Comparison of ENCODE assay signal across 1 cellular context in genomic region chr1:52842643-52843310, GRCh38.
TF ChIP-seq lines count a peak whose summit lies in the region.

Gene ZYG11A, plus strand, starts transcription at chr1:52842760. Its CDS starts 124 bp downstream, at chr1:52842884.

TF ChIP-seq in K562, 482 proteins besides CTCF, POLR2A, EP300 and RAD21 (continued from another document and continues in another):
- TF ChIP-seq HOMEZ (CRISPR knock-in tag; IDR thresholded peaks at IDR 0.05) (no peak), ZNF165 (CRISPR knock-in tag; IDR thresholded peaks at IDR 0.05; ENCODE audit: borderline replicate concordance) (no peak), STAT6 (CRISPR knock-in tag; IDR thresholded peaks at IDR 0.05) (0 out of 2 replicates have a peak, but pooled peaks have one; percentile 46), HNRNPH1 (optimal IDR thresholded peaks at IDR 0.05; ENCODE audit: low read depth, low read length) (no peak), ZFP91 (CRISPR knock-in tag; IDR thresholded peaks at IDR 0.05) (no peak), NFATC3 (IDR thresholded peaks at IDR 0.05) (no peak), ZBTB26 (CRISPR knock-in tag; IDR thresholded peaks at IDR 0.05) (no peak), PTTG1 (tag; IDR thresholded peaks at IDR 0.05; ENCODE audit: low read depth) (no peak), NR1H2 (CRISPR knock-in tag; IDR thresholded peaks at IDR 0.05) (peak; percentile 81; the same call in 1 of the 2 replicates), FUS (optimal IDR thresholded peaks at IDR 0.05; ENCODE audit: low read depth, low read length) (no peak), KAT7 (CRISPR knock-in tag; IDR thresholded peaks at IDR 0.05; ENCODE audit: borderline replicate concordance) (peak; percentile 98), SAFB (IDR thresholded peaks at IDR 0.05; ENCODE audit: borderline replicate concordance, low read depth, low read length) (peak; percentile 64), EGR1 (conservative IDR thresholded peaks at IDR 0.05) (no peak), ZNF639 (CRISPR knock-in tag; conservative IDR thresholded peaks at IDR 0.05 in 1 of 2, IDR thresholded peaks at IDR 0.05 in 1 of 2) (peak in 1 of 2 experiments; percentile 73; a peak in 2 of 4 replicates), ZNF316 (IDR thresholded peaks at IDR 0.05) (no peak), THRAP3 (IDR thresholded peaks at IDR 0.05; ENCODE audit: borderline replicate concordance) (no peak), TCF7L2 (IDR thresholded peaks at IDR 0.05; ENCODE audit: low read depth, low read length) (no peak), SMAD3 (CRISPR knock-in tag; conservative IDR thresholded peaks at IDR 0.05) (no peak), CREB3L1 (IDR thresholded peaks at IDR 0.05; ENCODE audit: borderline replicate concordance, low read depth) (peak; percentile 95), GATAD2B (IDR thresholded peaks at IDR 0.05; ENCODE audit: borderline replicate concordance) (peak; percentile 60; the same call in 1 of the 2 replicates), ZBTB9 (CRISPR knock-in tag; IDR thresholded peaks at IDR 0.05) (0 out of 2 replicates have a peak, but pooled peaks have one; percentile 50), BCLAF1 (IDR thresholded peaks at IDR 0.05; ENCODE audit: borderline replicate concordance in 1 of 2, control insufficient read depth in 1 of 2, low read depth in 2 of 2, low read length in 1 of 2) (peak in 1 of 2 experiments; percentile 80; a peak in 1 of 4 replicates), ELK1 (CRISPR knock-in tag; IDR thresholded peaks at IDR 0.05) (no peak), ZKSCAN3 (CRISPR knock-in tag; IDR thresholded peaks at IDR 0.05) (no peak), DLX4 (CRISPR knock-in tag; IDR thresholded peaks at IDR 0.05) (no peak), MEF2A (IDR thresholded peaks at IDR 0.05; ENCODE audit: control insufficient read depth, low read depth, low read length) (0 out of 2 replicates have a peak, but pooled peaks have one; percentile 16), HCFC1 (IDR thresholded peaks at IDR 0.05; ENCODE audit: low read depth, low read length) (peak; percentile 45; the same call in 1 of the 2 replicates), ZNF507 (tag; conservative IDR thresholded peaks at IDR 0.05) (no peak), CREB3 (tag; conservative IDR thresholded peaks at IDR 0.05; ENCODE audit: low read depth) (0 out of 2 replicates have a peak, but pooled peaks have one; percentile 28), ZNF79 (CRISPR knock-in tag; IDR thresholded peaks at IDR 0.05; ENCODE audit: low read depth) (no peak), BRD9 (IDR thresholded peaks at IDR 0.05; ENCODE audit: low read depth, partially characterized antibody) (no peak), NRF1 (conservative IDR thresholded peaks at IDR 0.05 in 1 of 2, IDR thresholded peaks at IDR 0.05 in 1 of 2) (peak; percentile 84 to 87), GATA2 (CRISPR knock-in tag; IDR thresholded peaks at IDR 0.05) (0 out of 2 replicates have a peak, but pooled peaks have one; percentile 5), DDX20 (tag; IDR thresholded peaks at IDR 0.05; ENCODE audit: low read depth) (no peak), TBP (optimal IDR thresholded peaks at IDR 0.05; ENCODE audit: low read depth, low read length) (peak; percentile 79), PYGO2 (tag; IDR thresholded peaks at IDR 0.05) (no peak), MNT (conservative IDR thresholded peaks at IDR 0.05) (peak; percentile 54 to 90), PKNOX1 (IDR thresholded peaks at IDR 0.05) (no peak)
